In genomic region chrX:19715711-19716638, GRCh38 we compare ENCODE assay signal across 16 cellular contexts.
DNase-seq lines count a peak whose midpoint lies in the region; ATAC-seq, FAIRE-seq and TF ChIP-seq lines count a peak whose summit lies in the region.
"Had no signal": no experiment of that assay in that cellular context is flagged by ENCODE, and none has a peak within 500 bp of the region (broad histone marks: within the 10 kb centered on the region; RNA-seq: fewer than 3 reads in every experiment).

No MANE protein-coding gene starts in this region.

- H3K4me1 Mint-ChIP-seq in CD4-positive, alpha-beta T cell (ENCODE audit: low read depth): peaks cover 82% of the 10 kb centered on the region
- peaks cover 46 to 68% of the 10 kb centered on the region in 2 donors for H3K4me1 Mint-ChIP-seq in immature natural killer cell

- 44% methylated on average over 5 of the region's 6 CpGs for WGBS in right lobe of liver (ENCODE audit: insufficient coverage, low coverage, low lambda C conversion rate, missing lambda C conversion rate)

- no peak for DNase-seq in CD4-positive, alpha-beta T cell
- DNase-seq in GF-D8 (lab: John Stamatoyannopoulos, UW) (peak; percentile 43), NCI-H510A (lab: John Stamatoyannopoulos, UW) (peak; percentile 5), immature natural killer cell (no peak), GM12891 (ENCODE audit: insufficient read length, low spot score) (no peak), right lobe of liver (no peak)
- DNase-seq in stimulated activated CD4-positive, alpha-beta T cell treated with anti-CD3 and anti-CD28 coated beads, Interleukin-1b, Interleukin-23, amount 100 ng/mL, for 48 hours: no peak
- DNase-seq: activated gamma-delta T cell, heart left ventricle, left cardiac atrium, NCI-H1930, sigmoid colon had no signal

- no peak overlapping the region for H3K4me3 ChIP-seq in right lobe of liver
- H3K4me3 ChIP-seq: BLaER1 treated with 17β-estradiol and CSF1 and Interleukin-3, amounts not matched to agents 10 nM and 100 nM; heart left ventricle; sigmoid colon had no signal

- H3K27ac Mint-ChIP-seq in CD4-positive, alpha-beta T cell: peak overlapping the region; percentile 68
- peak overlapping the region in 5 of 6 donors; percentile 2 to 67 (median 27) for H3K27ac Mint-ChIP-seq in immature natural killer cell
- H3K27ac Mint-ChIP-seq: nephron had no signal

- no peaks in the 10 kb centered on the region for H3K27me3 Mint-ChIP-seq in CD4-positive, alpha-beta T cell
- peaks cover 2 to 9% (median 5%) of the 10 kb centered on the region in 3 donors for H3K27me3 Mint-ChIP-seq in immature natural killer cell (ENCODE audit: low read depth in 3 of 3)

- H3K27ac ChIP-seq in CD4-positive, alpha-beta T cell (ENCODE audit: low read depth, low read length): no peak overlapping the region
- H3K27ac ChIP-seq in right lobe of liver: no peak overlapping the region
- H3K27ac ChIP-seq: BLaER1 treated with 17β-estradiol and CSF1 and Interleukin-3, amounts not matched to agents 10 nM and 100 nM; heart left ventricle; sigmoid colon had no signal

- CTCF ChIA-PET in CD4-positive, alpha-beta T cell (lab: Charles Lee): no interaction called here

- no peak overlapping the region for H3K4me3 Mint-ChIP-seq in CD4-positive, alpha-beta T cell
- peak overlapping the region in 1 of 5 donors; percentile 21 for H3K4me3 Mint-ChIP-seq in immature natural killer cell
- H3K4me3 Mint-ChIP-seq: nephron had no signal

- H3K27me3 ChIP-seq in CD4-positive, alpha-beta T cell (ENCODE audit: control insufficient read depth, insufficient read depth, low read length): no peaks in the 10 kb centered on the region
- H3K27me3 ChIP-seq in right lobe of liver: no peaks in the 10 kb centered on the region
- H3K27me3 ChIP-seq: BLaER1 treated with 17β-estradiol and CSF1 and Interleukin-3, amounts not matched to agents 10 nM and 100 nM; heart left ventricle; sigmoid colon had no signal

- peaks cover 40% of the 10 kb centered on the region for H3K36me3 Mint-ChIP-seq in CD4-positive, alpha-beta T cell (ENCODE audit: low read depth)
- H3K36me3 Mint-ChIP-seq in immature natural killer cell: no peaks in the 10 kb centered on the region

- no peak for FAIRE-seq in GM12891 (lab: Jason Lieb, UNC)
- FAIRE-seq: GM18507, HepG2 had no signal

- POLR2A ChIA-PET in CD4-positive, alpha-beta T cell (lab: Charles Lee): no interaction called here

- H3K9me3 ChIP-seq in CD4-positive, alpha-beta T cell (ENCODE audit: control insufficient read depth, low read length): no peaks in the 10 kb centered on the region
- H3K9me3 ChIP-seq in right lobe of liver: no peaks in the 10 kb centered on the region
- H3K9me3 ChIP-seq: heart left ventricle, sigmoid colon had no signal

- TF ChIP-seq CTCF in CD4-positive, alpha-beta T cell (IDR thresholded peaks at IDR 0.05): no peak
- no peak for TF ChIP-seq CTCF in right lobe of liver (IDR thresholded peaks at IDR 0.05)

- H3K36me3 ChIP-seq in right lobe of liver: no peaks in the 10 kb centered on the region
- H3K36me3 ChIP-seq: heart left ventricle, sigmoid colon had no signal

- no peaks in the 10 kb centered on the region for H3K9me3 Mint-ChIP-seq in CD4-positive, alpha-beta T cell
- H3K9me3 Mint-ChIP-seq in immature natural killer cell: no peaks in the 10 kb centered on the region

- no peaks in the 10 kb centered on the region for H3K4me1 ChIP-seq in right lobe of liver

- no peak for TF ChIP-seq POLR2A in GM12891 (IDR thresholded peaks at IDR 0.05; ENCODE audit: low read depth, low read length)
- TF ChIP-seq POLR2A in right lobe of liver (IDR thresholded peaks at IDR 0.05): no peak

- intact Hi-C loops in CD4-positive, alpha-beta T cell (cut with DNase I, micrococcal nuclease): no loop called here
- intact Hi-C loops in right lobe of liver (cut with DNase I): no loop called here

- peak; percentile 58 for ATAC-seq in CD4-positive, alpha-beta T cell (ENCODE audit: poor library complexity)
- ATAC-seq in right lobe of liver: no peak
- ATAC-seq: heart left ventricle, HepG2, left cardiac atrium had no signal

TF ChIP-seq in GM12891, 5 proteins besides CTCF, POLR2A, EP300 and RAD21:
- no peak for TF ChIP-seq POU2F2 (IDR thresholded peaks at IDR 0.05; ENCODE audit: low read depth, low read length)
- TF ChIP-seq PAX5 (IDR thresholded peaks at IDR 0.05; ENCODE audit: insufficient read depth, low read length, severe bottlenecking): no peak
- TF ChIP-seq TAF1 (IDR thresholded peaks at IDR 0.05; ENCODE audit: low read depth, low read length): no peak
- TF ChIP-seq SPI1 (IDR thresholded peaks at IDR 0.05; ENCODE audit: low read depth, low read length): no peak

Comparison
In these comparisons a context has a peak if more than half of its experiments do, and no peak if none do; other contexts are left out.
1. DNase-seq: peak in GF-D8 (single experiment) and NCI-H510A (single experiment); none in CD4-positive, alpha-beta T cell (0 of 10), immature natural killer cell (0 of 3), GM12891 (single experiment), right lobe of liver (0 of 3) and stimulated activated CD4-positive, alpha-beta T cell treated with anti-CD3 and anti-CD28 coated beads, Interleukin-1b, Interleukin-23, amount 100 ng/mL, for 48 hours (single experiment).